ENCODE assay signal across 11 cellular contexts in genomic region chr11:94515398-94515797, GRCh38. TPM values are rescaled to one million over a fixed set of nuclear protein-coding genes. Genes with fewer than 3 reads are reported as not detected.
"Had no signal": no experiment of that assay in that cellular context is flagged by ENCODE, and none has a peak within 500 bp of the region (broad histone marks: within the 10 kb centered on the region; RNA-seq: fewer than 3 reads in every experiment).

No MANE protein-coding gene starts in this region.

- H3K27ac Mint-ChIP-seq: H9, HFFc6 had no signal

- H3K9me3 Mint-ChIP-seq: HFFc6 had no signal

- DNase-seq: GM23248, H9, HCEC 1CT, HFFc6, IMR-90, KBM-7 had no signal

- FAIRE-seq: H1, H54 had no signal

- H3K27ac ChIP-seq: GM23248, HL-60, KMS-11 had no signal

- H3K4me3 ChIP-seq: GM23248 had no signal

- H3K4me3 Mint-ChIP-seq: H9, HFFc6 had no signal

- H3K9ac ChIP-seq: GM23248, KMS-11 had no signal

- H3K4me2 ChIP-seq: KMS-11 had no signal

- H2AFZ ChIP-seq: GM23248 had no signal

RNA-seq across cellular contexts. Expression of gene C11orf97, which starts 3.1 kb away (rescaled TPM):
- total RNA-seq: GM23248, H1, H9, HFFc6, HT1080, IMR-90 had no signal
- polyA plus RNA-seq: GM23248, H1, IMR-90 had no signal

RNA-seq across cellular contexts. Expression of gene PIWIL4, which starts 51.8 kb away (rescaled TPM):
- total RNA-seq: H9 had no signal
